In genomic region chr1:107362468-107362867, GRCh38 we compare ENCODE assay signal across 18 cellular contexts.
DNase-seq lines count a peak whose midpoint lies in the region; ATAC-seq, FAIRE-seq and TF ChIP-seq lines count a peak whose summit lies in the region.
"Had no signal": no experiment of that assay in that cellular context is flagged by ENCODE, and none has a peak within 500 bp of the region (broad histone marks: within the 10 kb centered on the region; RNA-seq: fewer than 3 reads in every experiment).

No MANE protein-coding gene starts in this region.

- RAD21 ChIA-PET in GM12878 (lab: Charles Lee; ENCODE audit: unreplicated experiment) = no interaction called here

- TF ChIP-seq RAD21 in GM12878 (IDR thresholded peaks at IDR 0.05; ENCODE audit: insufficient read depth, low read depth, low read length) = no peak

- H3K36me3 ChIP-seq in GM12878 (ENCODE audit: control insufficient read depth in 2 of 2, insufficient read depth in 2 of 2, low read length in 1 of 2) (no peaks in the 10 kb centered on the region), Peyer's patch (no peaks in the 10 kb centered on the region)
- H3K36me3 ChIP-seq: tibial artery had no signal

- H3K4me3 ChIP-seq in GM12878 (no peak overlapping the region), Peyer's patch (no peak overlapping the region)
- H3K4me3 ChIP-seq: tibial artery had no signal

- no TSS peak for BruUV-seq in GM12878 (replicated peaks; lab: Mats Ljungman, UMichigan)

- H3K27me3 ChIP-seq in GM12878 (replicated peaks in 1 of 2; ENCODE audit: control insufficient read depth in 2 of 2, insufficient read depth in 2 of 2, low read length in 1 of 2) (no peaks in the 10 kb centered on the region), Peyer's patch (no peaks in the 10 kb centered on the region)
- H3K27me3 ChIP-seq: tibial artery had no signal

- intact Hi-C loops in GM12878 (cut with micrococcal nuclease; ENCODE audit: unreplicated experiment) = no loop called here

- H3K9me3 ChIP-seq in GM12878 (replicated peaks; ENCODE audit: control insufficient read depth, insufficient read depth, low read length) (no peaks in the 10 kb centered on the region), Peyer's patch (no peaks in the 10 kb centered on the region)
- H3K9me3 ChIP-seq: tibial artery had no signal

- POLR2A ChIA-PET in GM12878 (lab: Charles Lee) = no interaction called here

- H3K27ac ChIP-seq in GM12878 (ENCODE audit: control insufficient read depth, insufficient read depth) (no peak overlapping the region), Peyer's patch (no peak overlapping the region)
- H3K27ac ChIP-seq: RWPE1, tibial artery had no signal

- DNase-seq in GM12878 (ENCODE audit: low read depth, low spot score) (no peak), D721Med (ENCODE audit: insufficient read length, low spot score) (no peak), pons (ENCODE audit: low spot score) (no peak), Peyer's patch (no peak)
- DNase-seq: activated CD4-positive, alpha-beta memory T cell treated with anti-CD3 and anti-CD28 coated beads, Interleukin-2, amount 10 ng/mL, durations not matched to agents 7 days and 5 days; activated T-cell treated with anti-CD3 and anti-CD28 coated beads, Interleukin-2, amount 50 U/mL, for 72 hours; DND-41; effector memory CD4-positive, alpha-beta T cell; IMR-90; left colon; NCI-H1048; SW 1271; tibial artery had no signal

- no peak overlapping the region for H3K9ac ChIP-seq in GM12878 (ENCODE audit: control insufficient read depth, insufficient read depth, low read length)

- WGBS in GM12878 (ENCODE audit: insufficient coverage, insufficient replicate concordance, low lambda C conversion rate, missing lambda C conversion rate) = 50% methylated on average over 2 of the region's 2 CpGs

- ATAC-seq in GM19025 (IDR thresholded peaks at IDR 0.05; ENCODE audit: low read depth, unreplicated experiment) (peak; percentile 54), GM21576 (IDR thresholded peaks at IDR 0.05; ENCODE audit: unreplicated experiment) (peak; percentile 76), HG03039 (IDR thresholded peaks at IDR 0.05; ENCODE audit: unreplicated experiment) (peak; percentile 61), GM12878 (peak; percentile 78)
- ATAC-seq: activated T-cell treated with anti-CD3 and anti-CD28 coated beads, Interleukin-2, amount 50 U/mL, for 72 hours; left colon; stimulated activated effector memory CD8-positive, alpha-beta T cell treated with anti-CD3 and anti-CD28 coated beads, Interleukin-12 subunit alpha, Interleukin-12 subunit beta, amount 100 ng/mL, for 72 hours had no signal

- no peak for TF ChIP-seq EP300 in GM12878 (IDR thresholded peaks at IDR 0.05; ENCODE audit: borderline replicate concordance in 1 of 2, control insufficient read depth in 1 of 2, low read depth in 2 of 2, low read length in 2 of 2)

- in situ Hi-C loops in GM12878 (cut with MboI) = no loop called here

- TF ChIP-seq CTCF in GM12878 (IDR thresholded peaks at IDR 0.05 in 2 of 3, conservative IDR thresholded peaks at IDR 0.05 in 1 of 3; ENCODE audit: control insufficient read depth in 2 of 3, extremely low read depth in 1 of 3, insufficient read depth in 1 of 3, low read depth in 3 of 3, low read length in 3 of 3) (no peak), D721Med (IDR thresholded peaks at IDR 0.05; ENCODE audit: insufficient read depth, missing control alignments) (no peak), Peyer's patch (IDR thresholded peaks at IDR 0.05) (no peak)

- FAIRE-seq in GM12878 (lab: Jason Lieb, UNC) = no peak
- no peak for FAIRE-seq in D721Med (lab: Jason Lieb, UNC)

- H3K4me1 ChIP-seq in GM12878 (ENCODE audit: control insufficient read depth, insufficient read depth, low read length) = no peaks in the 10 kb centered on the region
- no peaks in the 10 kb centered on the region for H3K4me1 ChIP-seq in Peyer's patch
- H3K4me1 ChIP-seq: tibial artery had no signal

- no peak overlapping the region for H2AFZ ChIP-seq in GM12878 (ENCODE audit: control insufficient read depth, low read depth, low read length)

- SMC1A ChIA-PET in GM12878 (lab: Charles Lee; ENCODE audit: uncharacterized antibody, unreplicated experiment) = interaction anchor here (0.5 to 0.9 kb wide), 2 partner anchors 30 to 52 kb away, joined by 3 read pairs; no protein-coding TSS in a partner anchor

- TF ChIP-seq POLR2A in GM12878 (IDR thresholded peaks at IDR 0.05; ENCODE audit: low read depth, low read length) = no peak
- no peak for TF ChIP-seq POLR2A in Peyer's patch (IDR thresholded peaks at IDR 0.05)

- H3K79me2 ChIP-seq in GM12878 (ENCODE audit: control insufficient read depth, insufficient read depth, low read length) = no peaks in the 10 kb centered on the region

- H3K4me2 ChIP-seq in GM12878 (ENCODE audit: control insufficient read depth, insufficient read depth) = peak overlapping the region; percentile 13; the same call in 1 of the 2 replicates

- no peaks in the 10 kb centered on the region for H4K20me1 ChIP-seq in GM12878 (ENCODE audit: control insufficient read depth, insufficient read depth)

- CTCF ChIA-PET in GM12878 (lab: Yijun Ruan, JAX) = interaction anchor here (0.6 kb wide), 1 partner anchor 23 kb away, joined by 4 read pairs; no protein-coding TSS in a partner anchor

TF ChIP-seq in GM12878, 131 proteins besides CTCF, POLR2A, EP300 and RAD21:
- TF ChIP-seq NR2F1 (conservative IDR thresholded peaks at IDR 0.05) (no peak), ETV6 (conservative IDR thresholded peaks at IDR 0.05 in 1 of 2, IDR thresholded peaks at IDR 0.05 in 1 of 2; ENCODE audit: borderline replicate concordance in 1 of 2, low read depth in 1 of 2) (0 out of 4 replicates have a peak, but pooled peaks of 1 of the 2 experiments have one; percentile 25)
